ENCODE assay signal across 8 cellular contexts in genomic region chr15:99507016-99507731, GRCh38. TPM values are rescaled to one million over a fixed set of nuclear protein-coding genes. Genes with fewer than 3 reads are reported as not detected.
DNase-seq lines count a peak whose midpoint lies in the region; ATAC-seq and TF ChIP-seq lines count a peak whose summit lies in the region.

No MANE protein-coding gene starts in this region.

- H3F3A ChIP-seq in GM23248 (ENCODE audit: insufficient read depth): peaks cover 10% of the 10 kb centered on the region

- no peaks in the 10 kb centered on the region for H3K79me2 ChIP-seq in GM23248 (ENCODE audit: insufficient read depth)

- H3K36me3 Mint-ChIP-seq in activated naive CD4-positive, alpha-beta T cell treated with anti-CD3 and anti-CD28 coated beads, Interleukin-2, amount 10 ng/mL, durations not matched to agents 7 days and 5 days: no peaks in the 10 kb centered on the region

- H3K4me2 ChIP-seq in GM23248 (ENCODE audit: unreplicated experiment): peak overlapping the region; percentile 58

- DNase-seq in GM23248 (peak; percentile 59), OCI-M1 (lab: John Stamatoyannopoulos, UW) (peak; percentile 77), cardiac muscle cell (ENCODE audit: low read depth in 1 of 2, low spot score in 1 of 2) (peak; percentile 56 to 94), smooth muscle cell of the brain vasculature (ENCODE audit: low read depth, low spot score) (peak; percentile 46), KBM-7 (no peak), G401 (ENCODE audit: low spot score) (no peak)
- no peak for DNase-seq in stimulated activated naive CD8-positive, alpha-beta T cell treated with anti-CD3 and anti-CD28 coated beads, Interleukin-15, Interleukin-2, amounts not matched to agents 100 U/mL and 50 U/mL, for 24 hours
- DNase-seq in activated naive CD4-positive, alpha-beta T cell treated with anti-CD3 and anti-CD28 coated beads, Interleukin-2, amount 10 ng/mL, durations not matched to agents 7 days and 5 days: no peak

- peak overlapping the region; percentile 22; the same call in 1 of the 2 replicates for H3K9ac ChIP-seq in GM23248

- H3K27me3 ChIP-seq in GM23248 (replicated peaks; ENCODE audit: insufficient read depth): no peaks in the 10 kb centered on the region
- H3K27me3 ChIP-seq in cardiac muscle cell: no peaks in the 10 kb centered on the region

- H3K27me3 Mint-ChIP-seq in activated naive CD4-positive, alpha-beta T cell treated with anti-CD3 and anti-CD28 coated beads, Interleukin-2, amount 10 ng/mL, durations not matched to agents 7 days and 5 days: peaks cover 7% of the 10 kb centered on the region

- CTCF ChIA-PET in activated naive CD4-positive, alpha-beta T cell treated with anti-CD3 and anti-CD28 coated beads, Interleukin-2, amount 10 ng/mL, durations not matched to agents 7 days and 5 days (lab: Charles Lee): interaction anchor here (0.6 kb wide), 1 partner anchor 85 kb away, joined by 4 read pairs; no protein-coding TSS in a partner anchor

- peaks cover 28% of the 10 kb centered on the region for H3K4me1 ChIP-seq in GM23248 (ENCODE audit: insufficient read depth)
- peaks cover 9% of the 10 kb centered on the region for H3K4me1 ChIP-seq in cardiac muscle cell (ENCODE audit: low read depth)

- H3K27ac Mint-ChIP-seq in activated naive CD4-positive, alpha-beta T cell treated with anti-CD3 and anti-CD28 coated beads, Interleukin-2, amount 10 ng/mL, durations not matched to agents 7 days and 5 days: no peak overlapping the region

- H3K9me2 ChIP-seq in GM23248 (ENCODE audit: insufficient read depth): no peaks in the 10 kb centered on the region

- in situ Hi-C loops in GM23248 (cut with MboI): no loop called here
- in situ Hi-C loops in KBM-7 (cut with MboI; ENCODE audit: low pct_unique_long_range_greater_than_20kb, low sequenced_read_pairs): no loop called here
- in situ Hi-C loops in G401 (cut with HindIII; ENCODE audit: low sequenced_read_pairs): no loop called here

- peaks cover 41% of the 10 kb centered on the region for H3K4me1 Mint-ChIP-seq in activated naive CD4-positive, alpha-beta T cell treated with anti-CD3 and anti-CD28 coated beads, Interleukin-2, amount 10 ng/mL, durations not matched to agents 7 days and 5 days

- H3K4me3 ChIP-seq in GM23248 (no peak overlapping the region), cardiac muscle cell (no peak overlapping the region)

- ATAC-seq in stimulated activated naive CD8-positive, alpha-beta T cell treated with anti-CD3 and anti-CD28 coated beads, Interleukin-15, Interleukin-2, amounts not matched to agents 100 U/mL and 50 U/mL, for 24 hours: no peak

- no peaks in the 10 kb centered on the region for H4K20me1 ChIP-seq in GM23248 (ENCODE audit: insufficient read depth)

- H3K27ac ChIP-seq in GM23248: peak overlapping the region; percentile 21; the same call in 1 of the 2 replicates
- H3K27ac ChIP-seq in cardiac muscle cell: peak overlapping the region; percentile 27

- H3K9me3 Mint-ChIP-seq in activated naive CD4-positive, alpha-beta T cell treated with anti-CD3 and anti-CD28 coated beads, Interleukin-2, amount 10 ng/mL, durations not matched to agents 7 days and 5 days: no peaks in the 10 kb centered on the region

- WGBS in GM23248 (ENCODE audit: low coverage in 1 of 2, low lambda C conversion rate in 2 of 2, missing lambda C conversion rate in 2 of 2), 2 experiments: 33 to 34% methylated on average over 13 of the region's 13 CpGs

- H3K36me3 ChIP-seq in GM23248 (ENCODE audit: low read depth) (no peaks in the 10 kb centered on the region), cardiac muscle cell (no peaks in the 10 kb centered on the region)

- TF ChIP-seq CTCF in cardiac muscle cell (IDR thresholded peaks at IDR 0.05; ENCODE audit: low read depth, low read length): no peak

- H3K9me3 ChIP-seq in GM23248 (ENCODE audit: low read depth): no peaks in the 10 kb centered on the region
- H3K9me3 ChIP-seq in cardiac muscle cell (ENCODE audit: low read depth): no peaks in the 10 kb centered on the region

- H2AFZ ChIP-seq in GM23248: peak overlapping the region; percentile 68

- H3K4me3 Mint-ChIP-seq in activated naive CD4-positive, alpha-beta T cell treated with anti-CD3 and anti-CD28 coated beads, Interleukin-2, amount 10 ng/mL, durations not matched to agents 7 days and 5 days: no peak overlapping the region

RNA-seq across cellular contexts. Expression of gene MEF2A, which starts 58.6 kb away (rescaled TPM):
- total RNA-seq in GM23248 (2014; rRNA removed; shearing (Covaris generic)): 37.8 and 53.1 TPM in 2 replicates
- polyA plus RNA-seq in GM23248 (2016; fragmentation: Nextera tagmentation; extraction: Ambion mirVana): 22.7 and 24.3 TPM in 2 replicates
- total RNA-seq in cardiac muscle cell: 226 and 556 TPM in 2 replicates
- polyA plus RNA-seq in cardiac muscle cell: 91.7 and 168 TPM in 2 replicates
- total RNA-seq in G401 (2014; rRNA removed; shearing (Covaris generic)): 13.6 and 25.1 TPM in 2 replicates

Comparison
In these comparisons a context has a peak if more than half of its experiments do, and no peak if none do; other contexts are left out.
1. DNase-seq: peak in GM23248 (single experiment), OCI-M1 (single experiment), cardiac muscle cell (2 of 2) and smooth muscle cell of the brain vasculature (single experiment); none in KBM-7 (single experiment), stimulated activated naive CD8-positive, alpha-beta T cell treated with anti-CD3 and anti-CD28 coated beads, Interleukin-15, Interleukin-2, amounts not matched to agents 100 U/mL and 50 U/mL, for 24 hours (single experiment), G401 (single experiment) and activated naive CD4-positive, alpha-beta T cell treated with anti-CD3 and anti-CD28 coated beads, Interleukin-2, amount 10 ng/mL, durations not matched to agents 7 days and 5 days (single experiment).